ENCODE assay signal across 1 cellular context in genomic region chr6:167151648-167152047, GRCh38.
TF ChIP-seq lines count a peak whose summit lies in the region.

No MANE protein-coding gene starts in this region.

TF ChIP-seq in WTC11, 78 proteins besides CTCF, POLR2A, EP300 and RAD21 (continued from another document):
- no peak for TF ChIP-seq FOXP4 (CRISPR knock-in tag; IDR thresholded peaks at IDR 0.05)
- no peak for TF ChIP-seq ZNF232 (CRISPR knock-in tag; IDR thresholded peaks at IDR 0.05)
- TF ChIP-seq SP1 (CRISPR knock-in tag; conservative IDR thresholded peaks at IDR 0.05), result no peak
- no peak for TF ChIP-seq MXD4 (CRISPR knock-in tag; IDR thresholded peaks at IDR 0.05; ENCODE audit: borderline replicate concordance)
- no peak for TF ChIP-seq ZBTB21 (CRISPR knock-in tag; IDR thresholded peaks at IDR 0.05; ENCODE audit: borderline replicate concordance)
- TF ChIP-seq ATF2 (CRISPR knock-in tag; IDR thresholded peaks at IDR 0.05; ENCODE audit: borderline replicate concordance, low read depth), result no peak
- TF ChIP-seq ZNF512 (CRISPR knock-in tag; IDR thresholded peaks at IDR 0.05; ENCODE audit: borderline replicate concordance), result no peak
- TF ChIP-seq CREM (CRISPR knock-in tag; IDR thresholded peaks at IDR 0.05), result no peak
- no peak for TF ChIP-seq FOXP1 (CRISPR knock-in tag; IDR thresholded peaks at IDR 0.05; ENCODE audit: borderline replicate concordance)
- no peak for TF ChIP-seq GTF2I (CRISPR knock-in tag; conservative IDR thresholded peaks at IDR 0.05)
- no peak for TF ChIP-seq ZNF219 (CRISPR knock-in tag; IDR thresholded peaks at IDR 0.05; ENCODE audit: borderline replicate concordance)
- no peak for TF ChIP-seq JAZF1 (CRISPR knock-in tag; IDR thresholded peaks at IDR 0.05)
- TF ChIP-seq ZNF425 (CRISPR knock-in tag; conservative IDR thresholded peaks at IDR 0.05), result no peak
- TF ChIP-seq KAT7 (CRISPR knock-in tag; IDR thresholded peaks at IDR 0.05; ENCODE audit: borderline replicate concordance), result no peak
